ENCODE assay signal across 18 cellular contexts in the genomic region with DNA sequence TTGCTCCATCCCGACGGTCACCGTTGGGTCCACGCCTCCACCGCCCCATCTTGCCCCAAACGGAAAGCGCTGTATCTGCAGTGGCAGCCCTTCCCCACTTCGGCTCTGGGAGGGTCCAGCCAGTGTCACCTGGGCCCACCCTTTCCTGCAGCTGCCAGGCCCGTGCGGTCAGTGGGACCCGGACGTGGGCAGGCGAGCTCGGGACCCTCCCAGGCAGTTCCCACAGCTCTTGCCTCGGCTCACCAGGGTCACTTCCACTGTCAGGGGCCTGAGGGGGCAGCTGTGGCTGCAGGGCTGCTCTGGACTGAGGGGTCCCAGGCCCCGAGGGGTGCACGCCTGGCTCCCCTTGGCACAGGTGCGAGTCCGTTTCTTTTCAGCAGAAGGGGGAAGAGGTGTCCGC.
"Had no signal": no experiment of that assay in that cellular context is flagged by ENCODE, and none has a peak within 500 bp of the region (broad histone marks: within the 10 kb centered on the region; RNA-seq: fewer than 3 reads in every experiment).

No MANE protein-coding gene starts in this region.

- H3K27me3 Mint-ChIP-seq: activated CD4-positive, alpha-beta T cell treated with anti-CD3 and anti-CD28 coated beads, Interleukin-2, amount 10 ng/mL, durations not matched to agents 7 days and 5 days; natural killer cell treated with Interleukin-12 subunit alpha and Interleukin-12 subunit beta and Interleukin-15 and Interleukin-18, amount 100 ng/mL, for 72 hours had no signal

- H3K4me3 ChIP-seq: cardiac muscle cell, coronary artery, gastroesophageal sphincter, lung, pancreas, upper lobe of right lung had no signal

- H3K27ac Mint-ChIP-seq: activated CD4-positive, alpha-beta T cell treated with anti-CD3 and anti-CD28 coated beads, Interleukin-2, amount 10 ng/mL, durations not matched to agents 7 days and 5 days; natural killer cell treated with Interleukin-12 subunit alpha and Interleukin-12 subunit beta and Interleukin-15 and Interleukin-18, amount 100 ng/mL, for 72 hours; T-helper 1 cell treated with Interleukin-12 subunit alpha and Interleukin-12 subunit beta and Interleukin-4 antibody, amounts not matched to agents 30 μg/mL and 1 μg/mL, for 36 hours had no signal

- H3K27me3 ChIP-seq: cardiac muscle cell, gastroesophageal sphincter, pancreas, upper lobe of right lung had no signal

- H3K4me1 ChIP-seq: pancreas had no signal

- H3K9me3 Mint-ChIP-seq: activated CD4-positive, alpha-beta T cell treated with anti-CD3 and anti-CD28 coated beads, Interleukin-2, amount 10 ng/mL, durations not matched to agents 7 days and 5 days; natural killer cell treated with Interleukin-12 subunit alpha and Interleukin-12 subunit beta and Interleukin-15 and Interleukin-18, amount 100 ng/mL, for 72 hours; T-helper 1 cell treated with Interleukin-12 subunit alpha and Interleukin-12 subunit beta and Interleukin-4 antibody, amounts not matched to agents 30 μg/mL and 1 μg/mL, for 36 hours had no signal

- H3K4me3 Mint-ChIP-seq: activated CD4-positive, alpha-beta T cell treated with anti-CD3 and anti-CD28 coated beads, Interleukin-2, amount 10 ng/mL, durations not matched to agents 7 days and 5 days; natural killer cell treated with Interleukin-12 subunit alpha and Interleukin-12 subunit beta and Interleukin-15 and Interleukin-18, amount 100 ng/mL, for 72 hours; T-helper 1 cell treated with Interleukin-12 subunit alpha and Interleukin-12 subunit beta and Interleukin-4 antibody, amounts not matched to agents 30 μg/mL and 1 μg/mL, for 36 hours had no signal

- H3K9me3 ChIP-seq: gastroesophageal sphincter, pancreas, SK-N-SH, upper lobe of right lung had no signal

- H3K27ac ChIP-seq: cardiac muscle cell, coronary artery, pancreas, upper lobe of right lung had no signal

- DNase-seq: activated CD4-positive, alpha-beta T cell treated with anti-CD3 and anti-CD28 coated beads, Interleukin-2, amount 10 ng/mL, durations not matched to agents 7 days and 5 days; activated CD4-positive, CD25-positive, alpha-beta regulatory T cell; activated gamma-delta T cell treated with Interleukin-2 at 50 U/mL for 16 hours; activated T-cell treated with anti-CD3 and anti-CD28 coated beads, Interleukin-2, amount 50 U/mL, for 1 hour; effector CD8-positive, alpha-beta T cell; hippocampal formation; pancreas; SK-N-SH; stimulated activated CD4-positive, alpha-beta T cell treated with anti-CD3 and anti-CD28 coated beads, Interleukin-4, amount 100 ng/mL, for 1 hour; stimulated activated CD8-positive, alpha-beta memory T cell treated with anti-CD3 and anti-CD28 coated beads, Interleukin-4, amount 100 ng/mL, for 48 hours; stimulated activated naive CD8-positive, alpha-beta T cell treated with anti-CD3 and anti-CD28 coated beads, Interleukin-15, Interleukin-2, amounts not matched to agents 100 U/mL and 50 U/mL, for 24 hours; upper lobe of right lung had no signal
